In the genomic region with DNA sequence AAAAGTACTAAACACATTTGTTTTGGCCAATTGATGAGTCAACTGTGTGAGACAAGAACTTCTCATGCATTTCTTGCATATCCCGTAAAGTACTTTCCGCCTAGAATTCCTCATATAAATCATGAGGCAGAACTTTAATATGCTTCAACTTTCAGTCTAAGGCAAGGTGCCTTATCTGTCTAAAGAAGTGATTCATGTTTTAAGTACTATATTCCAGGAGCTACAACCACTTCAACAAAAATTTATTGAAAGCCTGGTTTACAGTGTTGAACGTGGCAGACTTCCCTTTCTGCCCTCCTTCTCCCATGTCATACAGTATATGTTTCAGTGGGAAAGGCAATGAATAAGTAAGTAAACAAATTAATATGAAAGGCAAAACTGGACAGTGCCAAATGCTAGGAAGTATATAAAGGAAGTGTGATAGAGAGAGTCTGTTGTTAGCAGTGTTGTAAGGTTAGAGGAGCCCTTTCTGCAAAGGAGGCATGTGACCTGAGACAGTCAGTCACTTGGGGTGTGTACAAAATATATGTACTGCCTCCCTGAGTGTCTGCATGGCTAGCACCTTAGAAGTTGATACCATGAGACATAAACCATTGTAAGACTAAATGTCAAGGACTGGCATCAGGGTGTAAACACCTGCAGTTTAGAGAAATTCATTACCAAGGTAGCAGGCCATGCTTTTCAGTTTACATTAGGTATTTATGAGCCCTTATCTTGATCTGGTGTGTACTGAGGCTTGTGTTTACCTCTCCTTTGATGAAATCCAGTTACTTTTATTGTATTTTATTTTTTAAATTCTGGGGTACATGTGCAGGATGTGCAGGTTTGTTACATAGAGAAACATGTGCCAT, we compare ENCODE assay signal across 1 cellular context.
TF ChIP-seq lines count a peak whose summit lies in the region.

No MANE protein-coding gene starts in this region.

TF ChIP-seq in HEK293, 187 proteins besides CTCF, POLR2A, EP300 and RAD21 (continued from another document):
- TF ChIP-seq, protein P1, sequence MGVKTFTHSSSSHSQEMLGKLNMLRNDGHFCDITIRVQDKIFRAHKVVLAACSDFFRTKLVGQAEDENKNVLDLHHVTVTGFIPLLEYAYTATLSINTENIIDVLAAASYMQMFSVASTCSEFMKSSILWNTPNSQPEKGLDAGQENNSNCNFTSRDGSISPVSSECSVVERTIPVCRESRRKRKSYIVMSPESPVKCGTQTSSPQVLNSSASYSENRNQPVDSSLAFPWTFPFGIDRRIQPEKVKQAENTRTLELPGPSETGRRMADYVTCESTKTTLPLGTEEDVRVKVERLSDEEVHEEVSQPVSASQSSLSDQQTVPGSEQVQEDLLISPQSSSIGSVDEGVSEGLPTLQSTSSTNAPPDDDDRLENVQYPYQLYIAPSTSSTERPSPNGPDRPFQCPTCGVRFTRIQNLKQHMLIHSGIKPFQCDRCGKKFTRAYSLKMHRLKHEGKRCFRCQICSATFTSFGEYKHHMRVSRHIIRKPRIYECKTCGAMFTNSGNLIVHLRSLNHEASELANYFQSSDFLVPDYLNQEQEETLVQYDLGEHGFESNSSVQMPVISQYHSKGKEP (tag by site-specific recombination; IDR thresholded peaks at IDR 0.05): peak; percentile 45; the same call in 1 of the 2 replicates
- TF ChIP-seq ZNF747 (tag by site-specific recombination; IDR thresholded peaks at IDR 0.05) (no peak), ZNF76 (tag by site-specific recombination; IDR thresholded peaks at IDR 0.05; ENCODE audit: borderline replicate concordance, low read depth) (no peak), TRIM28 (IDR thresholded peaks at IDR 0.05; ENCODE audit: borderline replicate concordance, low read length) (peak; percentile 29; the same call in 1 of the 2 replicates)
- TF ChIP-seq, protein P2, sequence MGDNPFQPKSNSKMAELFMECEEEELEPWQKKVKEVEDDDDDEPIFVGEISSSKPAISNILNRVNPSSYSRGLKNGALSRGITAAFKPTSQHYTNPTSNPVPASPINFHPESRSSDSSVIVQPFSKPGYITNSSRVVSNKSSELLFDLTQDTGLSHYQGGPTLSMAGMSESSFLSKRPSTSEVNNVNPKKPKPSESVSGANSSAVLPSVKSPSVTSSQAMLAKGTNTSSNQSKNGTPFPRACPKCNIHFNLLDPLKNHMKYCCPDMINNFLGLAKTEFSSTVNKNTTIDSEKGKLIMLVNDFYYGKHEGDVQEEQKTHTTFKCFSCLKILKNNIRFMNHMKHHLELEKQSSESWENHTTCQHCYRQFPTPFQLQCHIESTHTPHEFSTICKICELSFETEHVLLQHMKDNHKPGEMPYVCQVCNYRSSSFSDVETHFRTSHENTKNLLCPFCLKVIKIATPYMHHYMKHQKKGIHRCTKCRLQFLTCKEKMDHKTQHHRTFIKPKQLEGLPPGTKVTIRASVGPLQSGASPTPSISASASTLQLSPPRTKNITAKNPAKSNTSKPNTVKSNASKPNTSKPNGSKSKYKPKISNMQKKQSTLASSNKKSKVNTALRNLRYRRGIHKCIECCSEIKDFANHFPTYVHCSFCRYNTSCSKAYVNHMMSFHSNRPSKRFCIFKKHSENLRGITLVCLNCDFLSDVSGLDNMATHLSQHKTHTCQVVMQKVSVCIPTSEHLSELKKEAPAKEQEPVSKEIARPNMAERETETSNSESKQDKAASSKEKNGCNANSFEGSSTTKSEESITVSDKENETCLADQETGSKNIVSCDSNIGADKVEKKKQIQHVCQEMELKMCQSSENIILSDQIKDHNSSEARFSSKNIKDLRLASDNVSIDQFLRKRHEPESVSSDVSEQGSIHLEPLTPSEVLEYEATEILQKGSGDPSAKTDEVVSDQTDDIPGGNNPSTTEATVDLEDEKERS (tag by site-specific recombination; IDR thresholded peaks at IDR 0.05): no peak
- TF ChIP-seq, protein P3, sequence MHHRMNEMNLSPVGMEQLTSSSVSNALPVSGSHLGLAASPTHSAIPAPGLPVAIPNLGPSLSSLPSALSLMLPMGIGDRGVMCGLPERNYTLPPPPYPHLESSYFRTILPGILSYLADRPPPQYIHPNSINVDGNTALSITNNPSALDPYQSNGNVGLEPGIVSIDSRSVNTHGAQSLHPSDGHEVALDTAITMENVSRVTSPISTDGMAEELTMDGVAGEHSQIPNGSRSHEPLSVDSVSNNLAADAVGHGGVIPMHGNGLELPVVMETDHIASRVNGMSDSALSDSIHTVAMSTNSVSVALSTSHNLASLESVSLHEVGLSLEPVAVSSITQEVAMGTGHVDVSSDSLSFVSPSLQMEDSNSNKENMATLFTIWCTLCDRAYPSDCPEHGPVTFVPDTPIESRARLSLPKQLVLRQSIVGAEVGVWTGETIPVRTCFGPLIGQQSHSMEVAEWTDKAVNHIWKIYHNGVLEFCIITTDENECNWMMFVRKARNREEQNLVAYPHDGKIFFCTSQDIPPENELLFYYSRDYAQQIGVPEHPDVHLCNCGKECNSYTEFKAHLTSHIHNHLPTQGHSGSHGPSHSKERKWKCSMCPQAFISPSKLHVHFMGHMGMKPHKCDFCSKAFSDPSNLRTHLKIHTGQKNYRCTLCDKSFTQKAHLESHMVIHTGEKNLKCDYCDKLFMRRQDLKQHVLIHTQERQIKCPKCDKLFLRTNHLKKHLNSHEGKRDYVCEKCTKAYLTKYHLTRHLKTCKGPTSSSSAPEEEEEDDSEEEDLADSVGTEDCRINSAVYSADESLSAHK (tag by site-specific recombination; IDR thresholded peaks at IDR 0.05): no peak
- TF ChIP-seq, protein P4, sequence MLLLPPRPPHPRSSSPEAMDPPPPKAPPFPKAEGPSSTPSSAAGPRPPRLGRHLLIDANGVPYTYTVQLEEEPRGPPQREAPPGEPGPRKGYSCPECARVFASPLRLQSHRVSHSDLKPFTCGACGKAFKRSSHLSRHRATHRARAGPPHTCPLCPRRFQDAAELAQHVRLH (tag by site-specific recombination; IDR thresholded peaks at IDR 0.05): no peak
